In genomic region chr3:51379301-51379700, GRCh38 we compare ENCODE assay signal across 18 cellular contexts. TPM values are rescaled to one million over a fixed set of nuclear protein-coding genes. Genes with fewer than 3 reads are reported as not detected.
A peak's percentile ranks its signal among the peaks of the same experiment; 100 is the strongest.
DNase-seq lines count a peak whose midpoint lies in the region; ATAC-seq and TF ChIP-seq lines count a peak whose summit lies in the region.
"Had no signal": no experiment of that assay in that cellular context is flagged by ENCODE, and none has a peak within 500 bp of the region (broad histone marks: within the 10 kb centered on the region; RNA-seq: fewer than 3 reads in every experiment).

No MANE protein-coding gene starts in this region.

- no peak for TF ChIP-seq CTCF in thyroid gland (IDR thresholded peaks at IDR 0.05)

- TF ChIP-seq POLR2A in GM18505 (IDR thresholded peaks at IDR 0.05; ENCODE audit: borderline replicate concordance, extremely low read depth, insufficient read depth, insufficient read length) (no peak), thyroid gland (IDR thresholded peaks at IDR 0.05) (no peak)

- H3K27ac Mint-ChIP-seq in naive thymus-derived CD4-positive, alpha-beta T cell, result peak overlapping the region in 7 of 9 donors; percentile 22 to 86 (median 56)
- H3K27ac Mint-ChIP-seq: activated T-helper 2 cell treated with anti-CD3 and anti-CD28 coated beads, Interferon-gamma antibody, Interleukin-2, Interleukin-4, amounts not matched to agents 10 μg/mL and 5 μg/mL and 100 μg/mL, durations not matched to agents 14 hours and 24 hours and 36 hours; nephron progenitor cell; T-cell had no signal

- H3K4me1 ChIP-seq in naive thymus-derived CD4-positive, alpha-beta T cell (ENCODE audit: control insufficient read depth in 2 of 2, insufficient read depth in 2 of 2, low read length in 2 of 2), result peaks cover 8 to 22% of the 10 kb centered on the region in 2 donors
- peaks cover 0 to 9% of the 10 kb centered on the region in 2 donors for H3K4me1 ChIP-seq in thyroid gland

- WGBS in thyroid gland, 2 donors, result 48 to 86% methylated on average over 2 to 8 of the region's 8 CpGs

- no peaks in the 10 kb centered on the region for H3K9me3 ChIP-seq in naive thymus-derived CD4-positive, alpha-beta T cell (ENCODE audit: control insufficient read depth in 2 of 3, low read length in 3 of 3)
- H3K9me3 ChIP-seq in thyroid gland, result no peaks in the 10 kb centered on the region

- peaks cover 0 to under 1% (median 0%) of the 10 kb centered on the region in 3 experiments for H3K36me3 ChIP-seq in naive thymus-derived CD4-positive, alpha-beta T cell (ENCODE audit: control insufficient read depth in 2 of 3, insufficient read depth in 3 of 3, low read length in 3 of 3)
- peaks cover 0 to 11% of the 10 kb centered on the region in 2 donors for H3K36me3 ChIP-seq in thyroid gland

- ATAC-seq in naive thymus-derived CD4-positive, alpha-beta T cell, result peak; percentile 36
- ATAC-seq in HG03342 (IDR thresholded peaks at IDR 0.05; ENCODE audit: unreplicated experiment), result no peak
- no peak for ATAC-seq in GM18505 (IDR thresholded peaks at IDR 0.05; ENCODE audit: unreplicated experiment)
- ATAC-seq: HepG2, T-cell had no signal

- intact Hi-C loops in naive thymus-derived CD4-positive, alpha-beta T cell (cut with micrococcal nuclease), result no loop called here
- intact Hi-C loops in thyroid gland (cut with DNase I), result loop anchor here (10.0 kb wide), 1 partner anchor 814 kb away; the partner anchor contains the start of genes C3orf18 and HEMK1

- CTCF ChIA-PET in naive thymus-derived CD4-positive, alpha-beta T cell (lab: Charles Lee), result interaction anchor here (1.0 to 2.2 kb wide), 2 partner anchors 10 to 407 kb away, joined by 3 to 7 read pairs; no protein-coding TSS in a partner anchor

- peaks cover 16 to 34% (median 26%) of the 10 kb centered on the region in 7 donors for H3K4me1 Mint-ChIP-seq in naive thymus-derived CD4-positive, alpha-beta T cell

- POLR2A ChIA-PET in naive thymus-derived CD4-positive, alpha-beta T cell (lab: Charles Lee), result interaction anchor here (1.2 kb wide), 1 partner anchor 13 kb away, joined by 3 read pairs; no protein-coding TSS in a partner anchor

- no peak overlapping the region for H3K4me3 ChIP-seq in naive thymus-derived CD4-positive, alpha-beta T cell (ENCODE audit: low read length)
- H3K4me3 ChIP-seq in thyroid gland (replicated peaks in 1 of 3), result no peak overlapping the region
- H3K4me3 ChIP-seq: hepatocyte had no signal

- H3K9me3 Mint-ChIP-seq in naive thymus-derived CD4-positive, alpha-beta T cell, result no peaks in the 10 kb centered on the region
- H3K9me3 Mint-ChIP-seq: activated T-helper 2 cell treated with anti-CD3 and anti-CD28 coated beads, Interferon-gamma antibody, Interleukin-2, Interleukin-4, amounts not matched to agents 10 μg/mL and 5 μg/mL and 100 μg/mL, durations not matched to agents 14 hours and 24 hours and 36 hours; nephron progenitor cell; T-cell had no signal

- H3K27me3 Mint-ChIP-seq in naive thymus-derived CD4-positive, alpha-beta T cell, result no peaks in the 10 kb centered on the region
- H3K27me3 Mint-ChIP-seq: T-cell had no signal

- peak overlapping the region in 7 of 10 donors; percentile 15 to 73 (median 42) for H3K4me3 Mint-ChIP-seq in naive thymus-derived CD4-positive, alpha-beta T cell
- H3K4me3 Mint-ChIP-seq: nephron progenitor cell had no signal

- peaks cover 0 to 6% (median 0%) of the 10 kb centered on the region in 5 donors for H3K36me3 Mint-ChIP-seq in naive thymus-derived CD4-positive, alpha-beta T cell
- H3K36me3 Mint-ChIP-seq: T-cell had no signal

- H3K27me3 ChIP-seq in naive thymus-derived CD4-positive, alpha-beta T cell (ENCODE audit: control insufficient read depth in 2 of 2, insufficient read depth in 2 of 2, low read length in 2 of 2), result no peaks in the 10 kb centered on the region
- H3K27me3 ChIP-seq in thyroid gland, result no peaks in the 10 kb centered on the region
- H3K27me3 ChIP-seq: hepatocyte had no signal

- no peak overlapping the region for H3K27ac ChIP-seq in naive thymus-derived CD4-positive, alpha-beta T cell (ENCODE audit: low read depth, low read length)
- no peak overlapping the region for H3K27ac ChIP-seq in thyroid gland
- H3K27ac ChIP-seq: hepatocyte, WERI-Rb-1 had no signal

- DNase-seq in CMK (ENCODE audit: low read depth) (peak; percentile 91), GDM1 (lab: John Stamatoyannopoulos, UW) (peak; percentile 15), UCSD-AML1 (lab: John Stamatoyannopoulos, UW; ENCODE audit: unreplicated experiment) (peak; percentile 79), thyroid gland (no peak)
- DNase-seq in naive thymus-derived CD4-positive, alpha-beta T cell, result peak in 1 of 9 donors; percentile 15
- DNase-seq: activated CD8-positive, alpha-beta memory T cell treated with anti-CD3 and anti-CD28 coated beads for 24 hours; GOT3; islet precursor cell; NCI-H187 treated with DMSO at 0.1 percent for 48 hours; NCI-H510A; nephron progenitor cell; T-cell; WERI-Rb-1 had no signal

RNA-seq across cellular contexts. Expression of gene MANF, which starts 5.8 kb away (rescaled TPM):
- 100 to 1,000 TPM in 1 of 5 experiments, 10 to 100 TPM in 4; 28.2 to 182 (median 68.0) TPM for total RNA-seq in naive thymus-derived CD4-positive, alpha-beta T cell
- polyA plus RNA-seq in naive thymus-derived CD4-positive, alpha-beta T cell, result 10 to 100 TPM; 40.9 to 48.4 TPM
- total RNA-seq in thyroid gland, result 100 to 1,000 TPM in 2 of 4 donors, 10 to 100 TPM in 2; 79.7 to 312 (median 189) TPM

RNA-seq across cellular contexts. Expression of gene RBM15B, which starts 11.8 kb away (rescaled TPM):
- 10 to 100 TPM; 29.9 to 40.6 (median 31.3) TPM for total RNA-seq in naive thymus-derived CD4-positive, alpha-beta T cell
- polyA plus RNA-seq in naive thymus-derived CD4-positive, alpha-beta T cell, result 10 to 100 TPM; 12.8 to 22.8 TPM
- total RNA-seq in thyroid gland, result 10 to 100 TPM; 29.4 to 50.0 (median 38.9) TPM

Comparison
In these comparisons a context has a peak if more than half of its experiments do, and no peak if none do; other contexts are left out.
1. DNase-seq: peak in CMK (single experiment), GDM1 (single experiment) and UCSD-AML1 (single experiment); none in thyroid gland (0 of 2).